Comparison of ENCODE assay signal across 12 cellular contexts in genomic region chr3:143123353-143123974, GRCh38. TPM values are rescaled to one million over a fixed set of nuclear protein-coding genes. Genes with fewer than 3 reads are reported as not detected.
DNase-seq lines count a peak whose midpoint lies in the region; ATAC-seq and TF ChIP-seq lines count a peak whose summit lies in the region.
"Had no signal": no experiment of that assay in that cellular context is flagged by ENCODE, and none has a peak within 500 bp of the region (broad histone marks: within the 10 kb centered on the region; RNA-seq: fewer than 3 reads in every experiment).

No MANE protein-coding gene starts in this region.

- H3K4me2 ChIP-seq in Karpas-422 (ENCODE audit: low read depth, low read length, poor library complexity, severe bottlenecking), result peak overlapping the region; percentile 96

- H3K9me3 ChIP-seq in Karpas-422 (ENCODE audit: low read length) (no peaks in the 10 kb centered on the region), suprapubic skin (no peaks in the 10 kb centered on the region)
- H3K9me3 ChIP-seq: esophagus muscularis mucosa had no signal

- TF ChIP-seq EP300 in suprapubic skin (IDR thresholded peaks at IDR 0.05), result no peak

- WGBS in suprapubic skin, result 70% methylated on average over 7 of the region's 7 CpGs

- no peak for DNase-seq in activated naive CD4-positive, alpha-beta T cell treated with anti-CD3 and anti-CD28 coated beads, Interleukin-2, amount 10 ng/mL, durations not matched to agents 7 days and 5 days
- DNase-seq in Karpas-422, result peak; percentile 53
- no peak for DNase-seq in suprapubic skin (ENCODE audit: low spot score in 2 of 2)
- DNase-seq in stimulated activated CD4-positive, alpha-beta T cell treated with anti-CD3 and anti-CD28 coated beads, Interleukin-2, amount 100 ng/mL, for 48 hours, result no peak
- no peak for DNase-seq in SKM-1 (lab: John Stamatoyannopoulos, UW; ENCODE audit: unreplicated experiment)
- DNase-seq: activated CD4-positive, alpha-beta T cell treated with anti-CD3 and anti-CD28 coated beads, Interleukin-2, amount 50 U/mL, for 4 hours; NCI-H1694 treated with DMSO at 0.1 percent for 48 hours had no signal

- no peak for TF ChIP-seq CTCF in suprapubic skin (IDR thresholded peaks at IDR 0.05)

- CTCF ChIA-PET in activated naive CD4-positive, alpha-beta T cell treated with anti-CD3 and anti-CD28 coated beads, Interleukin-2, amount 10 ng/mL, durations not matched to agents 7 days and 5 days (lab: Charles Lee), result interaction anchor here (0.7 to 2.2 kb wide), 8 partner anchors 27 to 521 kb away, joined by 3 to 17 read pairs (median 4); no protein-coding TSS in a partner anchor

- H3K27me3 Mint-ChIP-seq in activated naive CD4-positive, alpha-beta T cell treated with anti-CD3 and anti-CD28 coated beads, Interleukin-2, amount 50 U/mL, for 24 hours, result no peaks in the 10 kb centered on the region
- H3K27me3 Mint-ChIP-seq in activated naive CD4-positive, alpha-beta T cell treated with anti-CD3 and anti-CD28 coated beads, Interleukin-2, amount 10 ng/mL, durations not matched to agents 7 days and 5 days, result peaks cover 27% of the 10 kb centered on the region
- H3K27me3 Mint-ChIP-seq in dendritic cell treated with granulocyte-macrophage colony-stimulating factor and Interleukin-4, amounts not matched to agents 40 ng/mL and 50 ng/mL, for 4 days, result peaks cover 8% of the 10 kb centered on the region

- peaks cover 62% of the 10 kb centered on the region for H3K4me1 Mint-ChIP-seq in activated naive CD4-positive, alpha-beta T cell treated with anti-CD3 and anti-CD28 coated beads, Interleukin-2, amount 50 U/mL, for 24 hours
- H3K4me1 Mint-ChIP-seq in activated naive CD4-positive, alpha-beta T cell treated with anti-CD3 and anti-CD28 coated beads, Interleukin-2, amount 10 ng/mL, durations not matched to agents 7 days and 5 days, result peaks cover 26% of the 10 kb centered on the region
- H3K4me1 Mint-ChIP-seq in dendritic cell treated with granulocyte-macrophage colony-stimulating factor and Interleukin-4, amounts not matched to agents 40 ng/mL and 50 ng/mL, for 4 days (ENCODE audit: low read depth), result peaks cover 59% of the 10 kb centered on the region

- H3K4me3 ChIP-seq in Karpas-422 (ENCODE audit: low read length) (peak overlapping the region; percentile 11; the same call in 1 of the 2 replicates), suprapubic skin (peak overlapping the region; percentile 85)
- H3K4me3 ChIP-seq: esophagus muscularis mucosa had no signal

- H3K27ac Mint-ChIP-seq in activated naive CD4-positive, alpha-beta T cell treated with anti-CD3 and anti-CD28 coated beads, Interleukin-2, amount 50 U/mL, for 24 hours, result peak overlapping the region; percentile 55
- H3K27ac Mint-ChIP-seq in activated naive CD4-positive, alpha-beta T cell treated with anti-CD3 and anti-CD28 coated beads, Interleukin-2, amount 10 ng/mL, durations not matched to agents 7 days and 5 days, result no peak overlapping the region
- peak overlapping the region; percentile 17 for H3K27ac Mint-ChIP-seq in dendritic cell treated with granulocyte-macrophage colony-stimulating factor and Interleukin-4, amounts not matched to agents 40 ng/mL and 50 ng/mL, for 4 days

- no peak for ATAC-seq in HG02970 (IDR thresholded peaks at IDR 0.05; ENCODE audit: low FRiP score, unreplicated experiment)

- peaks cover 11% of the 10 kb centered on the region for H3K36me3 ChIP-seq in Karpas-422 (ENCODE audit: insufficient read depth, low read length)
- no peaks in the 10 kb centered on the region for H3K36me3 ChIP-seq in suprapubic skin

- H3K4me3 Mint-ChIP-seq in activated naive CD4-positive, alpha-beta T cell treated with anti-CD3 and anti-CD28 coated beads, Interleukin-2, amount 50 U/mL, for 24 hours, result peak overlapping the region; percentile 76
- H3K4me3 Mint-ChIP-seq in activated naive CD4-positive, alpha-beta T cell treated with anti-CD3 and anti-CD28 coated beads, Interleukin-2, amount 10 ng/mL, durations not matched to agents 7 days and 5 days, result no peak overlapping the region
- peak overlapping the region; percentile 32 for H3K4me3 Mint-ChIP-seq in dendritic cell treated with granulocyte-macrophage colony-stimulating factor and Interleukin-4, amounts not matched to agents 40 ng/mL and 50 ng/mL, for 4 days

- intact Hi-C loops in dendritic cell treated with granulocyte-macrophage colony-stimulating factor and Interleukin-4, amounts not matched to agents 40 ng/mL and 50 ng/mL, for 4 days (cut with micrococcal nuclease), result loop anchor here (5.0 to 10.0 kb wide), 3 partner anchors 39 to 549 kb away; no protein-coding TSS in a partner anchor

- H4K20me1 ChIP-seq in Karpas-422 (ENCODE audit: insufficient read depth, low read depth, low read length), result peaks cover 30% of the 10 kb centered on the region; the same call in 1 of the 2 replicates

- H3K9ac ChIP-seq in Karpas-422 (ENCODE audit: low read length), result peak overlapping the region; percentile 28; the same call in 1 of the 2 replicates

- no peaks in the 10 kb centered on the region for H3K9me2 ChIP-seq in Karpas-422 (replicated peaks; ENCODE audit: insufficient read depth, low read length)

- H3K27me3 ChIP-seq in Karpas-422 (ENCODE audit: low read length), result no peaks in the 10 kb centered on the region
- peaks cover 21% of the 10 kb centered on the region for H3K27me3 ChIP-seq in suprapubic skin

- no peak overlapping the region for H2AFZ ChIP-seq in Karpas-422 (ENCODE audit: low read length)

- H3K4me1 ChIP-seq in Karpas-422 (ENCODE audit: low read length) (peaks cover 70% of the 10 kb centered on the region), suprapubic skin (peaks cover 28% of the 10 kb centered on the region)

- H3K9me3 Mint-ChIP-seq in activated naive CD4-positive, alpha-beta T cell treated with anti-CD3 and anti-CD28 coated beads, Interleukin-2, amount 50 U/mL, for 24 hours, result no peaks in the 10 kb centered on the region
- no peaks in the 10 kb centered on the region for H3K9me3 Mint-ChIP-seq in activated naive CD4-positive, alpha-beta T cell treated with anti-CD3 and anti-CD28 coated beads, Interleukin-2, amount 10 ng/mL, durations not matched to agents 7 days and 5 days
- H3K9me3 Mint-ChIP-seq in dendritic cell treated with granulocyte-macrophage colony-stimulating factor and Interleukin-4, amounts not matched to agents 40 ng/mL and 50 ng/mL, for 4 days, result no peaks in the 10 kb centered on the region

- H3K79me2 ChIP-seq in Karpas-422 (ENCODE audit: low read length), result peaks cover 3% of the 10 kb centered on the region; the same call in 1 of the 2 replicates

- TF ChIP-seq POLR2A in suprapubic skin (IDR thresholded peaks at IDR 0.05), result no peak

- H3K36me3 Mint-ChIP-seq in activated naive CD4-positive, alpha-beta T cell treated with anti-CD3 and anti-CD28 coated beads, Interleukin-2, amount 50 U/mL, for 24 hours, result peaks cover 9% of the 10 kb centered on the region
- no peaks in the 10 kb centered on the region for H3K36me3 Mint-ChIP-seq in activated naive CD4-positive, alpha-beta T cell treated with anti-CD3 and anti-CD28 coated beads, Interleukin-2, amount 10 ng/mL, durations not matched to agents 7 days and 5 days
- peaks cover 15% of the 10 kb centered on the region for H3K36me3 Mint-ChIP-seq in dendritic cell treated with granulocyte-macrophage colony-stimulating factor and Interleukin-4, amounts not matched to agents 40 ng/mL and 50 ng/mL, for 4 days (ENCODE audit: low read depth)

- H3K27ac ChIP-seq in Karpas-422 (ENCODE audit: low read length) (peak overlapping the region; percentile 22; the same call in 1 of the 2 replicates), suprapubic skin (no peak overlapping the region)
- H3K27ac ChIP-seq: esophagus muscularis mucosa, RWPE1 had no signal

RNA-seq across cellular contexts. Expression of gene CHST2, which starts 3.9 kb away (rescaled TPM):
- total RNA-seq in Karpas-422 (2014; rRNA removed; shearing (Covaris generic); ENCODE audit: low replicate concordance), result 14.3 and 23.8 TPM in 2 replicates
- total RNA-seq in suprapubic skin, result 10 to 100 TPM in 1 of 4 donors, 1 to 10 TPM in 3; 2.4 to 22.8 (median 5.3) TPM
